In the genomic region with DNA sequence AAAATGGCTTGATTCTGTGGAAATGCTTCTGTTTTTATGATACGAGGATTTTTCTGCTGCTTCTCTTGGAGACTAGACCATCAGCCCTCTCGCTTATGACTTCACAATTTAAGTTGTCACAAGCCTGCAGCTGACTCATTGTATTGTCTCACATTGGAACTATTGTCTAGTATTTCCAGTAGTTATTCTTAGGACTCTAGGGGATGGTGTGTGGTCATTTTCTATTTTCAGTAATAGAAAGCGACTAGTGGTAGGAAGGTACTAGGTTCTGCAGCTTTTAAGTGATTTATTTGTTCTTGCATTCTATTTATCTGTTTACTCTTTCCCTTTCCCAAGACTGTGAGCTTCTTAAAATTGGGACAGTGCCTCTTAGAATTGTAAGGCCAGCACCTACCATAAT, we compare ENCODE assay signal across 10 cellular contexts.
A peak's percentile ranks its signal among the peaks of the same experiment; 100 is the strongest.
DNase-seq lines count a peak whose midpoint lies in the region; ATAC-seq and TF ChIP-seq lines count a peak whose summit lies in the region.
"Had no signal": no experiment of that assay in that cellular context is flagged by ENCODE, and none has a peak within 500 bp of the region (broad histone marks: within the 10 kb centered on the region; RNA-seq: fewer than 3 reads in every experiment).

No MANE protein-coding gene starts in this region.

- DNase-seq in ascending aorta (ENCODE audit: low spot score in 2 of 2) (no peak), heart right ventricle (peak in 1 of 2 donors; percentile 65), stromal cell of bone marrow (ENCODE audit: low read depth) (peak; percentile 88), NCI-H345 (lab: John Stamatoyannopoulos, UW) (no peak), cerebellar nuclear complex (lab: John Stamatoyannopoulos, UW) (no peak)
- DNase-seq: right lobe of liver had no signal

- peaks cover 20 to 31% of the 10 kb centered on the region in 2 donors for H3K36me3 ChIP-seq in ascending aorta
- H3K36me3 ChIP-seq in heart right ventricle = peaks cover 0 to 99% (median 22%) of the 10 kb centered on the region in 9 donors

- peak overlapping the region; percentile 72 to 79 for H3K27ac ChIP-seq in ascending aorta
- H3K27ac ChIP-seq in heart right ventricle = peak overlapping the region; percentile 67 to 93 (median 87)
- H3K27ac ChIP-seq: cardiac muscle cell, right lobe of liver had no signal

- intact Hi-C loops in ascending aorta (cut with DNase I) (loop anchor here (2.0 kb wide), 1 partner anchor 75 kb away; the partner anchor contains the start of gene IQGAP1), heart right ventricle (cut with DNase I) (loop anchor here in 3 of 10 donors (5.0 kb wide), 2 partner anchors 61 to 76 kb away; partner anchors contain the start of gene IQGAP1 (in 1 of the 3))

- H3K4me1 Mint-ChIP-seq in stimulated activated memory B cell treated with anti-CD40 and anti-IgM and Interleukin-4, amounts not matched to agents 10 μg/mL and 1 μg/mL and 100 μg/mL, for 72 hours = no peaks in the 10 kb centered on the region

- H3K4me3 ChIP-seq in ascending aorta = no peak overlapping the region
- H3K4me3 ChIP-seq in heart right ventricle = no peak overlapping the region
- H3K4me3 ChIP-seq: cardiac muscle cell, right lobe of liver had no signal

- no peaks in the 10 kb centered on the region for H3K9me3 ChIP-seq in ascending aorta
- no peaks in the 10 kb centered on the region for H3K9me3 ChIP-seq in heart right ventricle
- H3K9me3 ChIP-seq: right lobe of liver had no signal

- no peak overlapping the region for H3K4me3 Mint-ChIP-seq in stimulated activated memory B cell treated with anti-CD40 and anti-IgM and Interleukin-4, amounts not matched to agents 10 μg/mL and 1 μg/mL and 100 μg/mL, for 72 hours

- H3K27me3 ChIP-seq in ascending aorta = no peaks in the 10 kb centered on the region
- H3K27me3 ChIP-seq in heart right ventricle = no peaks in the 10 kb centered on the region
- H3K27me3 ChIP-seq: cardiac muscle cell, right lobe of liver had no signal

- H3K36me3 Mint-ChIP-seq in stimulated activated memory B cell treated with anti-CD40 and anti-IgM and Interleukin-4, amounts not matched to agents 10 μg/mL and 1 μg/mL and 100 μg/mL, for 72 hours = peaks cover 79% of the 10 kb centered on the region

- H3K27me3 Mint-ChIP-seq in stimulated activated memory B cell treated with anti-CD40 and anti-IgM and Interleukin-4, amounts not matched to agents 10 μg/mL and 1 μg/mL and 100 μg/mL, for 72 hours = no peaks in the 10 kb centered on the region

- 21 to 22% methylated on average over 3 of the region's 3 CpGs for WGBS in heart right ventricle, 2 donors

- no peaks in the 10 kb centered on the region for H3K9me3 Mint-ChIP-seq in stimulated activated memory B cell treated with anti-CD40 and anti-IgM and Interleukin-4, amounts not matched to agents 10 μg/mL and 1 μg/mL and 100 μg/mL, for 72 hours

- ATAC-seq in GM21619 (IDR thresholded peaks at IDR 0.05; ENCODE audit: unreplicated experiment) (peak; percentile 64), heart right ventricle (peak; percentile 83 to 95 (median 94)), GM19324 (IDR thresholded peaks at IDR 0.05; ENCODE audit: low FRiP score, unreplicated experiment) (no peak)
- ATAC-seq in stimulated activated memory B cell treated with anti-CD40 and anti-IgM and Interleukin-4, amounts not matched to agents 10 μg/mL and 1 μg/mL and 100 μg/mL, for 72 hours = no peak

- TF ChIP-seq CTCF in ascending aorta (IDR thresholded peaks at IDR 0.05) (peak in 2 of 3 experiments; percentile 25 to 26), heart right ventricle (IDR thresholded peaks at IDR 0.05) (peak in 5 of 9 donors; percentile 10 to 38 (median 31))

- H3K4me1 ChIP-seq in ascending aorta (peaks cover 22 to 46% of the 10 kb centered on the region in 2 donors), heart right ventricle (peaks cover 14 to 81% (median 56%) of the 10 kb centered on the region in 9 donors)
- H3K4me1 ChIP-seq: right lobe of liver had no signal

- no peak overlapping the region for H3K27ac Mint-ChIP-seq in stimulated activated memory B cell treated with anti-CD40 and anti-IgM and Interleukin-4, amounts not matched to agents 10 μg/mL and 1 μg/mL and 100 μg/mL, for 72 hours

Comparison
In these comparisons a context has a peak if more than half of its experiments do, and no peak if none do; other contexts are left out.
1. ATAC-seq: peak in GM21619 (single experiment) and heart right ventricle (8 of 8); none in GM19324 (single experiment) and stimulated activated memory B cell treated with anti-CD40 and anti-IgM and Interleukin-4, amounts not matched to agents 10 μg/mL and 1 μg/mL and 100 μg/mL, for 72 hours (single experiment).